ENCODE assay signal across 24 cellular contexts in the genomic region with DNA sequence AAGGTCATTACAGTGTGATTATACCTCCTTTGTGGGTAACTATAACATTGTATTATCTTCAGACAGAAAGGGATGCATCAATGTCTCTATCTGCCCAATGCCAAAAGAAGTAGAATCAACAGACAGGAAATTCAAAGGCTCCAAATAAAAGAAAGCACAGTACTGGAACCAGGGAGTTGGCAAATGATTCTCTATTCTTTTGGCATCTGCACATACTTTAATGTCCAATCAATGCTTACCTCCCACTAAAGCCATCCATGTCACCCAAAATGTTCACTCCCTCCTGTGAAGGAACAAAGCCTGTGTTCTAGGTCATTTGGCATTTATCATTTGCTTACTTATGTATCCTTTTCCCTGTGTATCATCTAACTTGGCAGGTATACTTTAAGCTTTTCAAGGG. TPM values are rescaled to one million over a fixed set of nuclear protein-coding genes. Genes with fewer than 3 reads are reported as not detected.
DNase-seq lines count a peak whose midpoint lies in the region; ATAC-seq and TF ChIP-seq lines count a peak whose summit lies in the region.
"Had no signal": no experiment of that assay in that cellular context is flagged by ENCODE, and none has a peak within 500 bp of the region (broad histone marks: within the 10 kb centered on the region; RNA-seq: fewer than 3 reads in every experiment).

No MANE protein-coding gene starts in this region.

- no peak for TF ChIP-seq CTCF in cardiac muscle cell (IDR thresholded peaks at IDR 0.05; ENCODE audit: low read depth, low read length)
- TF ChIP-seq CTCF in testis (IDR thresholded peaks at IDR 0.05), result no peak

- no peak for TF ChIP-seq POLR2A in testis (IDR thresholded peaks at IDR 0.05)

- intact Hi-C loops in right cardiac atrium (cut with DNase I) (no loop called here), testis (cut with DNase I; ENCODE audit: low total_unique reads) (no loop called here)

- H3K36me3 Mint-ChIP-seq in effector memory CD8-positive, alpha-beta T cell (ENCODE audit: insufficient read depth), result peaks cover 3% of the 10 kb centered on the region
- H3K36me3 Mint-ChIP-seq: naive B cell had no signal

- peaks cover 16 to 38% of the 10 kb centered on the region in 2 donors for H3K4me1 Mint-ChIP-seq in effector memory CD8-positive, alpha-beta T cell (ENCODE audit: low read depth in 2 of 2)
- H3K4me1 Mint-ChIP-seq: naive B cell had no signal

- DNase-seq in cardiac muscle cell (ENCODE audit: low read depth in 1 of 2, low spot score in 1 of 2), result no peak
- DNase-seq in right cardiac atrium, result no peak
- peak; percentile 18 for DNase-seq in SK-MEL-5 (ENCODE audit: low read depth, low spot score)
- DNase-seq in effector memory CD8-positive, alpha-beta T cell, result no peak
- DNase-seq in testis, result peak; percentile 28
- DNase-seq in dedifferentiated amniotic fluid mesenchymal stem cell (ENCODE audit: extremely low spot score), result no peak
- DNase-seq in HCEC 1CT, result no peak
- DNase-seq: activated CD4-positive, alpha-beta T cell treated with anti-CD3 and anti-CD28 coated beads for 4 hours; anterior cingulate cortex; DMS53; GDM1; naive B cell; NCI-H1417; RPMI8226; stimulated activated naive CD8-positive, alpha-beta T cell treated with anti-CD3 and anti-CD28 coated beads, Interleukin-15, amount 100 ng/mL, for 72 hours; tibial artery had no signal

- ATAC-seq in right cardiac atrium (no peak), HG03135 (IDR thresholded peaks at IDR 0.05; ENCODE audit: unreplicated experiment) (no peak)
- ATAC-seq in effector memory CD8-positive, alpha-beta T cell (replicated peaks), result peak; percentile 12
- ATAC-seq: HCT116; stimulated activated naive CD8-positive, alpha-beta T cell treated with anti-CD3 and anti-CD28 coated beads, Interleukin-15, amount 100 ng/mL, for 72 hours had no signal

- in situ Hi-C loops in SK-MEL-5 (cut with HindIII; ENCODE audit: low pct_unique_long_range_greater_than_20kb, low sequenced_read_pairs), result no loop called here

- H3K27ac Mint-ChIP-seq in effector memory CD8-positive, alpha-beta T cell, result peak overlapping the region in 1 of 2 donors; percentile 30
- H3K27ac Mint-ChIP-seq: activated naive CD8-positive, alpha-beta T cell; mesothelial cell of epicardium; naive B cell; stimulated activated naive CD8-positive, alpha-beta T cell treated with anti-CD3 and anti-CD28 coated beads, Interleukin-15, amount 100 ng/mL, for 72 hours had no signal

- H3K27ac ChIP-seq in cardiac muscle cell (peak overlapping the region; percentile 3), right cardiac atrium (ENCODE audit: low read length) (no peak overlapping the region), testis (no peak overlapping the region)
- H3K27ac ChIP-seq: BLaER1, KMS-11, skin epidermis, tibial artery had no signal

- H3K4me1 ChIP-seq in cardiac muscle cell (ENCODE audit: low read depth) (peaks cover 12% of the 10 kb centered on the region), right cardiac atrium (ENCODE audit: control insufficient read depth, insufficient read depth, low read length) (peaks cover 3% of the 10 kb centered on the region), testis (no peaks in the 10 kb centered on the region)
- H3K4me1 ChIP-seq: BLaER1, tibial artery had no signal

- H3K27me3 ChIP-seq in cardiac muscle cell, result no peaks in the 10 kb centered on the region
- no peaks in the 10 kb centered on the region for H3K27me3 ChIP-seq in right cardiac atrium (ENCODE audit: control insufficient read depth, insufficient read depth)
- no peaks in the 10 kb centered on the region for H3K27me3 ChIP-seq in testis
- H3K27me3 ChIP-seq: BLaER1, tibial artery had no signal

- H3K4me3 ChIP-seq in cardiac muscle cell (no peak overlapping the region), right cardiac atrium (ENCODE audit: low read length) (no peak overlapping the region), testis (no peak overlapping the region)
- H3K4me3 ChIP-seq: BLaER1, skin epidermis, tibial artery had no signal

- no peaks in the 10 kb centered on the region for H3K9me3 Mint-ChIP-seq in effector memory CD8-positive, alpha-beta T cell
- H3K9me3 Mint-ChIP-seq: activated T-helper 1 cell treated with anti-CD3 and anti-CD28 coated beads, Interleukin-12 subunit alpha, Interleukin-12 subunit beta, Interleukin-2, Interleukin-4 antibody, amounts not matched to agents 30 ng/mL and 10 ng/mL and 1 ng/mL, durations not matched to agents 14 hours and 24 hours and 36 hours; mesothelial cell of epicardium; stimulated activated naive CD8-positive, alpha-beta T cell treated with anti-CD3 and anti-CD28 coated beads, Interleukin-15, amount 100 ng/mL, for 72 hours had no signal

- H3K9me3 ChIP-seq in cardiac muscle cell (ENCODE audit: low read depth), result no peaks in the 10 kb centered on the region
- no peaks in the 10 kb centered on the region for H3K9me3 ChIP-seq in right cardiac atrium (ENCODE audit: control insufficient read depth, low read length)
- H3K9me3 ChIP-seq in testis, result no peaks in the 10 kb centered on the region
- H3K9me3 ChIP-seq: BLaER1, tibial artery had no signal

- peak overlapping the region in 1 of 2 donors; percentile 47 for H3K4me3 Mint-ChIP-seq in effector memory CD8-positive, alpha-beta T cell
- H3K4me3 Mint-ChIP-seq: activated naive CD8-positive, alpha-beta T cell; activated T-helper 1 cell treated with anti-CD3 and anti-CD28 coated beads, Interleukin-12 subunit alpha, Interleukin-12 subunit beta, Interleukin-2, Interleukin-4 antibody, amounts not matched to agents 30 ng/mL and 10 ng/mL and 1 ng/mL, durations not matched to agents 14 hours and 24 hours and 36 hours; mesothelial cell of epicardium; naive B cell; stimulated activated naive CD8-positive, alpha-beta T cell treated with anti-CD3 and anti-CD28 coated beads, Interleukin-15, amount 100 ng/mL, for 72 hours had no signal

- no peaks in the 10 kb centered on the region for H3K27me3 Mint-ChIP-seq in effector memory CD8-positive, alpha-beta T cell
- H3K27me3 Mint-ChIP-seq: activated naive CD8-positive, alpha-beta T cell; stimulated activated naive CD8-positive, alpha-beta T cell treated with anti-CD3 and anti-CD28 coated beads, Interleukin-15, amount 100 ng/mL, for 72 hours had no signal

- no peaks in the 10 kb centered on the region for H3K36me3 ChIP-seq in cardiac muscle cell
- H3K36me3 ChIP-seq in testis (ENCODE audit: low read depth, missing control alignments), result no peaks in the 10 kb centered on the region
- H3K36me3 ChIP-seq: BLaER1, tibial artery had no signal

RNA-seq across cellular contexts. Expression of a gene that starts 36.7 kb away (rescaled TPM):
- total RNA-seq in cardiac muscle cell, result 13.1 and 41.3 TPM in 2 replicates
- polyA plus RNA-seq in cardiac muscle cell, result 19.4 and 31.0 TPM in 2 replicates
- total RNA-seq in right cardiac atrium, result 10 to 100 TPM; 36.4 to 58.7 (median 41.5) TPM
- polyA plus RNA-seq in right cardiac atrium, result 26.1 TPM
- 20.2 and 20.8 TPM in 2 replicates for total RNA-seq in SK-MEL-5 (2014; rRNA removed; shearing (Covaris generic))
- 11.6 and 15.2 TPM in 2 replicates for polyA plus RNA-seq in SK-MEL-5 (2015; cell fraction: cytosol; rRNA removed)
- 25.3 and 26.2 TPM in 2 replicates for polyA plus RNA-seq in SK-MEL-5 (2015; cell fraction: nucleus; rRNA removed)
- 10 to 100 TPM; 70.2 to 89.2 TPM for total RNA-seq in testis
- 13.3 TPM for polyA plus RNA-seq in testis (ENCODE audit: insufficient read depth, low read depth, low replicate concordance)

Comparison
In these comparisons a context has a peak if more than half of its experiments do, and no peak if none do; other contexts are left out.
1. DNase-seq: peak in SK-MEL-5 (single experiment) and testis (single experiment); none in cardiac muscle cell (0 of 2), right cardiac atrium (0 of 3), effector memory CD8-positive, alpha-beta T cell (0 of 3), dedifferentiated amniotic fluid mesenchymal stem cell (single experiment) and HCEC 1CT (single experiment).